ENCODE assay signal across 1 cellular context in the genomic region with DNA sequence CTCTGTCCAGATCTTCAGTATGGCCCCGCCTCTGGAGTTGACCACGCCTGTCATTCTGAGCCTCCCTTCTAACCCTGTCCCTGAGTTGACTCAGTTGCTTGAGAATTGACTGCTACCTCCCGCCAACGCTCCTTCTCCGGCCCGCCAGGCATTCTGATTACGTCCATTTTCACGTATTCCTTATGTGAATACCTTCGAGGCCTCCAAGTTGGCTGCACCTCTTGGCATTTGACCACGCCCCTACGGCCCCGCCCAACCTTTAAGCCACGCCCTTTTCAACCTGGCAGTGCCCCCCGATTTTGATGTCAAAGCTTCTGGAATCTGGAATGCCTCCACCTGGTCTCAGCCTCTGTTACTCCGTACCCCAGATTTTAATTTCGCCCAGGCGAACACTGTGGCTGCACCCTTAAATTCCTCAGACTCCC.
A peak's percentile ranks its signal among the peaks of the same experiment; 100 is the strongest.
TF ChIP-seq lines count a peak whose summit lies in the region.

No MANE protein-coding gene starts in this region.

TF ChIP-seq in K562, 482 proteins besides CTCF, POLR2A, EP300 and RAD21 (continues in another document):
- TF ChIP-seq, protein P1, sequence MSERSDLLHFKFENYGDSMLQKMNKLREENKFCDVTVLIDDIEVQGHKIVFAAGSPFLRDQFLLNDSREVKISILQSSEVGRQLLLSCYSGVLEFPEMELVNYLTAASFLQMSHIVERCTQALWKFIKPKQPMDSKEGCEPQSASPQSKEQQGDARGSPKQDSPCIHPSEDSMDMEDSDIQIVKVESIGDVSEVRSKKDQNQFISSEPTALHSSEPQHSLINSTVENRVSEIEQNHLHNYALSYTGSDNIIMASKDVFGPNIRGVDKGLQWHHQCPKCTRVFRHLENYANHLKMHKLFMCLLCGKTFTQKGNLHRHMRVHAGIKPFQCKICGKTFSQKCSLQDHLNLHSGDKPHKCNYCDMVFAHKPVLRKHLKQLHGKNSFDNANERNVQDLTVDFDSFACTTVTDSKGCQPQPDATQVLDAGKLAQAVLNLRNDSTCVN (CRISPR knock-in tag; IDR thresholded peaks at IDR 0.05) = no peak
- peak; percentile 34; the same call in 1 of the 2 replicates for TF ChIP-seq ZNF583 (CRISPR knock-in tag; IDR thresholded peaks at IDR 0.05)
- TF ChIP-seq FOXA3 (CRISPR knock-in tag; conservative IDR thresholded peaks at IDR 0.05 in 1 of 2, IDR thresholded peaks at IDR 0.05 in 1 of 2) = 0 out of 4 replicates have a peak, but pooled peaks of 1 of the 2 experiments have one; percentile 30
- TF ChIP-seq XRCC5 (IDR thresholded peaks at IDR 0.05; ENCODE audit: low read depth, low read length) = 0 out of 2 replicates have a peak, but pooled peaks have one; percentile 36
- TF ChIP-seq RAD51 (IDR thresholded peaks at IDR 0.05; ENCODE audit: borderline replicate concordance, low read depth) = no peak
- TF ChIP-seq TCF7L2 (IDR thresholded peaks at IDR 0.05; ENCODE audit: low read depth, low read length) = no peak
- TF ChIP-seq TAF7 (tag; IDR thresholded peaks at IDR 0.05) = no peak
- no peak for TF ChIP-seq BRF1 (IDR thresholded peaks at IDR 0.05; ENCODE audit: borderline replicate concordance, extremely low read depth, insufficient read length)
- no peak for TF ChIP-seq U2AF2 (optimal IDR thresholded peaks at IDR 0.05; ENCODE audit: low read depth, low read length)
- TF ChIP-seq SRSF7 (optimal IDR thresholded peaks at IDR 0.05; ENCODE audit: low read depth, low read length) = no peak
- no peak for TF ChIP-seq CHD4 (IDR thresholded peaks at IDR 0.05; ENCODE audit: insufficient read depth, insufficient replicate concordance, low read depth, low read length, poor library complexity, severe bottlenecking)
- TF ChIP-seq TCF3 (CRISPR knock-in tag; IDR thresholded peaks at IDR 0.05) = no peak
- TF ChIP-seq ZNF263 (CRISPR knock-in tag; IDR thresholded peaks at IDR 0.05; ENCODE audit: borderline replicate concordance) = no peak
- TF ChIP-seq FOXK1 (CRISPR knock-in tag; IDR thresholded peaks at IDR 0.05; ENCODE audit: borderline replicate concordance) = no peak
- no peak for TF ChIP-seq NFIX (CRISPR knock-in tag; IDR thresholded peaks at IDR 0.05; ENCODE audit: low read depth)
- TF ChIP-seq ZNF778 (CRISPR knock-in tag; IDR thresholded peaks at IDR 0.05) = no peak
- no peak for TF ChIP-seq POLR2B (IDR thresholded peaks at IDR 0.05; ENCODE audit: low read depth, partially characterized antibody)
- TF ChIP-seq MLLT1 (IDR thresholded peaks at IDR 0.05) = no peak
- TF ChIP-seq MXD1 (CRISPR knock-in tag; IDR thresholded peaks at IDR 0.05; ENCODE audit: borderline replicate concordance, poor library complexity, severe bottlenecking) = no peak
- no peak for TF ChIP-seq ETV1 (tag; conservative IDR thresholded peaks at IDR 0.05; ENCODE audit: low read depth)
- TF ChIP-seq, protein P2, sequence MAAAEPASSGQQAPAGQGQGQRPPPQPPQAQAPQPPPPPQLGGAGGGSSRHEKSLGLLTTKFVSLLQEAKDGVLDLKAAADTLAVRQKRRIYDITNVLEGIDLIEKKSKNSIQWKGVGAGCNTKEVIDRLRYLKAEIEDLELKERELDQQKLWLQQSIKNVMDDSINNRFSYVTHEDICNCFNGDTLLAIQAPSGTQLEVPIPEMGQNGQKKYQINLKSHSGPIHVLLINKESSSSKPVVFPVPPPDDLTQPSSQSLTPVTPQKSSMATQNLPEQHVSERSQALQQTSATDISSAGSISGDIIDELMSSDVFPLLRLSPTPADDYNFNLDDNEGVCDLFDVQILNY (CRISPR knock-in tag; IDR thresholded peaks at IDR 0.05) = no peak
- no peak for TF ChIP-seq ZNF184 (CRISPR knock-in tag; IDR thresholded peaks at IDR 0.05)
- TF ChIP-seq ZNF431 (CRISPR knock-in tag; IDR thresholded peaks at IDR 0.05) = peak; percentile 76; the same call in 1 of the 2 replicates
- no peak for TF ChIP-seq ZNF436 (CRISPR knock-in tag; IDR thresholded peaks at IDR 0.05)
- no peak for TF ChIP-seq PTTG1 (tag; IDR thresholded peaks at IDR 0.05; ENCODE audit: low read depth)
- no peak for TF ChIP-seq ZSCAN29 (IDR thresholded peaks at IDR 0.05)
- no peak for TF ChIP-seq SRSF9 (IDR thresholded peaks at IDR 0.05; ENCODE audit: borderline replicate concordance, low read depth, low read length)
- TF ChIP-seq, protein P3, sequence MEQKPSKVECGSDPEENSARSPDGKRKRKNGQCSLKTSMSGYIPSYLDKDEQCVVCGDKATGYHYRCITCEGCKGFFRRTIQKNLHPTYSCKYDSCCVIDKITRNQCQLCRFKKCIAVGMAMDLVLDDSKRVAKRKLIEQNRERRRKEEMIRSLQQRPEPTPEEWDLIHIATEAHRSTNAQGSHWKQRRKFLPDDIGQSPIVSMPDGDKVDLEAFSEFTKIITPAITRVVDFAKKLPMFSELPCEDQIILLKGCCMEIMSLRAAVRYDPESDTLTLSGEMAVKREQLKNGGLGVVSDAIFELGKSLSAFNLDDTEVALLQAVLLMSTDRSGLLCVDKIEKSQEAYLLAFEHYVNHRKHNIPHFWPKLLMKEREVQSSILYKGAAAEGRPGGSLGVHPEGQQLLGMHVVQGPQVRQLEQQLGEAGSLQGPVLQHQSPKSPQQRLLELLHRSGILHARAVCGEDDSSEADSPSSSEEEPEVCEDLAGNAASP (IDR thresholded peaks at IDR 0.05) = no peak
- peak; percentile 84 for TF ChIP-seq SAP30 (IDR thresholded peaks at IDR 0.05; ENCODE audit: borderline replicate concordance, insufficient read depth, low read depth, low read length, poor library complexity, severe bottlenecking)
- no peak for TF ChIP-seq HIVEP1 (CRISPR knock-in tag; IDR thresholded peaks at IDR 0.05)
- TF ChIP-seq TFAM (CRISPR knock-in tag; conservative IDR thresholded peaks at IDR 0.05) = no peak
- no peak for TF ChIP-seq ZBTB2 (IDR thresholded peaks at IDR 0.05)
- TF ChIP-seq EZH2 (IDR thresholded peaks at IDR 0.05; ENCODE audit: borderline replicate concordance, low read depth, low read length) = no peak
- 0 out of 2 replicates have a peak, but pooled peaks have one; percentile 2 for TF ChIP-seq CREM (IDR thresholded peaks at IDR 0.05; ENCODE audit: low read depth)
- TF ChIP-seq PRPF4 (IDR thresholded peaks at IDR 0.05; ENCODE audit: insufficient read depth, low read depth, low read length, poor library complexity, severe bottlenecking) = no peak
- no peak for TF ChIP-seq LARP7 (IDR thresholded peaks at IDR 0.05)
- no peak for TF ChIP-seq JUN (IDR thresholded peaks at IDR 0.05; ENCODE audit: borderline replicate concordance, low read depth, low read length)
- TF ChIP-seq JUN (CRISPR knock-in tag; IDR thresholded peaks at IDR 0.05; ENCODE audit: borderline replicate concordance) = no peak
- no peak for TF ChIP-seq PREB (CRISPR knock-in tag; IDR thresholded peaks at IDR 0.05)
- TF ChIP-seq MEIS2 (IDR thresholded peaks at IDR 0.05; ENCODE audit: partially characterized antibody) = peak; percentile 12
- no peak for TF ChIP-seq CGGBP1 (CRISPR knock-in tag; IDR thresholded peaks at IDR 0.05)
- no peak for TF ChIP-seq NCOR1 (IDR thresholded peaks at IDR 0.05)
- TF ChIP-seq TARDBP (IDR thresholded peaks at IDR 0.05) = no peak
- TF ChIP-seq PKNOX1 (IDR thresholded peaks at IDR 0.05) = peak; percentile 77
- no peak for TF ChIP-seq GATAD2A (IDR thresholded peaks at IDR 0.05)
- TF ChIP-seq ZNF311 (CRISPR knock-in tag; IDR thresholded peaks at IDR 0.05) = no peak
- no peak for TF ChIP-seq PML (IDR thresholded peaks at IDR 0.05; ENCODE audit: low read length)
- no peak for TF ChIP-seq CSDE1 (IDR thresholded peaks at IDR 0.05)
- TF ChIP-seq E2F3 (CRISPR knock-in tag; IDR thresholded peaks at IDR 0.05) = 0 out of 2 replicates have a peak, but pooled peaks have one; percentile 4
- TF ChIP-seq ZBTB17 (CRISPR knock-in tag; IDR thresholded peaks at IDR 0.05) = 0 out of 2 replicates have a peak, but pooled peaks have one; percentile 28
- no peak for TF ChIP-seq ZNF785 (CRISPR knock-in tag; IDR thresholded peaks at IDR 0.05)
- TF ChIP-seq ZNF41 (CRISPR knock-in tag; conservative IDR thresholded peaks at IDR 0.05) = no peak
- TF ChIP-seq RBM22 (IDR thresholded peaks at IDR 0.05; ENCODE audit: low read depth, low read length, poor library complexity, severe bottlenecking) = no peak
